Comparison of ENCODE assay signal across 7 cellular contexts in the genomic region with DNA sequence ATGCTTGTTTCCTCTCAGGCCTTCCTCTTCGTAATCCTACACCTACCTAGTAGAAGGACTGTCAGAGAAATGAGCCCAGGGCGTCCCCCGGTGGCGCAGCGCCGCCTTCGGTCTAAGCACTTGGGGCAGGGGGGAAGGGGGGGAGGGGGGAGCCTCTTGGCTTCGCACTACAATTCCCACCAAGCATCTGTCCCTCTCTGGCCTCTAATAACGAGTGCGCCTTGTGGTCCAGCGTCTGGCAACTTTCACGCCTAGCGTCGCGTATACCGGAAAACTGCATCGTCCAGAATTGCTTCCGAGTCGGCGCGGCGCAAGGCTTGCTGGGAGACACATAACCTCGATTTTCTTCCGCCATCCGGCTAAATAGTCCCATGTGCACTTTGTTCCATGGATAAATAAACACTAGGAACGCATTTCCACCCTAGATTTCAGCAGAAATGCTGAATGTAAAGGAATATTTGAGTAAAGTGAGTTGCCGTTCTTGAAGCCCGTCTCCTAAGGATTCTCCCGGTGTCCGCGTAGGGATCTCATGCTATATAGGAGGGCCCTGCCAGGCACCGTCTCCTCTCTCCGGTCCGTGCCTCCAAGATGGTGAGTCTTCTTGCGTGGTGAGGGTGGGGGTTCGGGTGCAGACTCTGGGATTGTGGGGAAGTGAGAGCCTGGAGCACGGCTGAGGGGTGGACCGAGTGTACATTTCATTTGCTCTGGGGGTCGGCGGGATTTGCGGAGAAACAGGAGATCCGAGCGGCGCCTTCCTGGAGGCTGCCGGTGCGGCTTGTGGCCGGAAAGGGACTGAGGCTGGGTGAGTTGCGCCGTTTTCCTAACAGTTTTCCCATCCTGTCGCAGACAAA. TPM values are rescaled to one million over a fixed set of nuclear protein-coding genes. Genes with fewer than 3 reads are reported as not detected.
DNase-seq lines count a peak whose midpoint lies in the region; ATAC-seq, FAIRE-seq and TF ChIP-seq lines count a peak whose summit lies in the region.

Gene RPS26 (plus strand): TSS at position 340 of the 851 bp plus-strand sequence. CDS start 249 bp downstream, at position 589.

- H3K4me3 ChIP-seq in astrocyte of the cerebellum (ENCODE audit: low read depth, low read length) (peak within 1 kb of the TSS; percentile 97), hepatocyte (peak within 1 kb of the TSS; percentile 67)

- peak within 1 kb of the TSS; percentile 97 for H3K27ac ChIP-seq in hepatocyte

- peak; percentile 98 for FAIRE-seq in GM18507 (lab: Jason Lieb, UNC)

- peak; percentile 72 for DNase-seq in GM18507 (ENCODE audit: extremely low spot score, insufficient read length, low read depth)
- DNase-seq in NCI-H2029 (lab: John Stamatoyannopoulos, UW) = peak; percentile 99
- peak; percentile 94 for DNase-seq in T-helper 22 cell (ENCODE audit: low read depth)
- DNase-seq in astrocyte of the cerebellum (ENCODE audit: low read depth) = peak; percentile 99
- peak; percentile 98 for DNase-seq in hepatocyte (ENCODE audit: low spot score)
- peak; percentile 98 for DNase-seq in renal cortical epithelial cell (ENCODE audit: low read depth)

- H3K79me2 ChIP-seq in hepatocyte = peaks cover 30% of the 10 kb centered on the region

- WGBS in hepatocyte (ENCODE audit: low lambda C conversion rate, missing lambda C conversion rate) = 2% methylated on average over 43 of the region's 50 CpGs

- H3K27me3 ChIP-seq in hepatocyte = no peaks in the 10 kb centered on the region

- peak within 1 kb of the TSS; percentile 82 for H3K4me2 ChIP-seq in hepatocyte

- TF ChIP-seq CTCF in astrocyte of the cerebellum (IDR thresholded peaks at IDR 0.05; ENCODE audit: low read depth, low read length, missing control alignments) = peak; percentile 44
- TF ChIP-seq CTCF in hepatocyte (IDR thresholded peaks at IDR 0.05; ENCODE audit: poor library complexity) = peak; percentile 71

- H4K20me1 ChIP-seq in hepatocyte (ENCODE audit: insufficient read depth, poor library complexity, severe bottlenecking) = peaks cover 15% of the 10 kb centered on the region

- peak within 1 kb of the TSS; percentile 89 for H2AFZ ChIP-seq in hepatocyte

- in situ Hi-C loops in astrocyte of the cerebellum (cut with HindIII; ENCODE audit: low sequenced_read_pairs) = no loop called here

- H3K9me2 ChIP-seq in hepatocyte (replicated peaks; ENCODE audit: insufficient read depth) = no peaks in the 10 kb centered on the region

- no peaks in the 10 kb centered on the region for H3K9me3 ChIP-seq in hepatocyte (ENCODE audit: low read depth)

- H3K4me1 ChIP-seq in hepatocyte (ENCODE audit: insufficient read depth) = peaks cover 14% of the 10 kb centered on the region

- H3K36me3 ChIP-seq in hepatocyte (replicated peaks; ENCODE audit: insufficient read depth, low read depth) = no peaks in the 10 kb centered on the region

- peak; percentile 97 for ATAC-seq in HG02981 (IDR thresholded peaks at IDR 0.05; ENCODE audit: unreplicated experiment)

RNA-seq across cellular contexts. Expression of gene RPS26, which starts in this region (rescaled TPM):
- total RNA-seq in hepatocyte (665 and 673 TPM in 2 replicates), renal cortical epithelial cell (119 and 710 TPM in 2 replicates)
- polyA plus RNA-seq in hepatocyte = 245 and 252 TPM in 2 replicates

Comparison
In these comparisons a context has a peak if more than half of its experiments do, and no peak if none do; other contexts are left out.
1. Peak in every context shown above with its lines: DNase-seq, ATAC-seq, H3K4me3 ChIP-seq and H3K27ac ChIP-seq.